12 cellular contexts compared by ENCODE assay signal in the genomic region with DNA sequence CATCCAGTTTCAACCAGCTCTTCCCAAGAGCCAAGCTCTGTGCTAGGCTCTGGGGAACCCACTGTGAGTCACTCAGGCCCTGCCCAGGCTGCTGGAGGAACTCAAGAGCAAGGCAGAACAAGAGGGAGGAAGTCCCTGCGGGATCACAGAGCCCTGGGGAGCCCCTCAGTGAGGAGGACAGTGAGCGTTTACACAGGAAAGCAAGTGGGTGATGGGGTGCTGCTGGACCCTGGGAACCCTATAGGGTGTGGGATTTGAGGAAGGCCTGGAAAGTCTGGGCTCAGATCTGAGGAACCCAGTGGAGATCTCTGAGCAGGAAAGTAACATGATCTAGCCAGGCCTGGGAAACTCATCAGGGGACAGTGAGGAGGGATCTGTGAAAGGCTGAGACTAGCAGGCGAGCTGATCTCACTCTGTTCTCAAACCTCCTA.
DNase-seq lines count a peak whose midpoint lies in the region; ATAC-seq and TF ChIP-seq lines count a peak whose summit lies in the region.
"Had no signal": no experiment of that assay in that cellular context is flagged by ENCODE, and none has a peak within 500 bp of the region (broad histone marks: within the 10 kb centered on the region; RNA-seq: fewer than 3 reads in every experiment).

No MANE protein-coding gene starts in this region.

- H3K27ac Mint-ChIP-seq in natural killer cell = no peak overlapping the region
- H3K27ac Mint-ChIP-seq: activated T-cell treated with anti-CD3 and anti-CD28 coated beads, Interleukin-2, amount 50 U/mL, for 72 hours had no signal

- H3K4me3 ChIP-seq in GM23248 (no peak overlapping the region), PC-3 (ENCODE audit: low read length) (no peak overlapping the region), esophagus squamous epithelium (no peak overlapping the region), MM.1S (ENCODE audit: low read length) (no peak overlapping the region)

- H3K9ac ChIP-seq in GM23248 (peak overlapping the region; percentile 37; the same call in 1 of the 2 replicates), PC-3 (ENCODE audit: low read length) (peak overlapping the region; percentile 43), MM.1S (ENCODE audit: low read length) (no peak overlapping the region)

- CTCF ChIA-PET in PC-3 (lab: Charles Lee) = no interaction called here

- no peak for TF ChIP-seq CTCF in PC-3 (conservative IDR thresholded peaks at IDR 0.05; ENCODE audit: low read depth, low read length)
- no peak for TF ChIP-seq CTCF in esophagus squamous epithelium (IDR thresholded peaks at IDR 0.05)
- TF ChIP-seq CTCF in natural killer cell (IDR thresholded peaks at IDR 0.05) = no peak
- TF ChIP-seq CTCF in MM.1S (IDR thresholded peaks at IDR 0.05; ENCODE audit: low read length) = no peak

- H3F3A ChIP-seq in GM23248 (ENCODE audit: insufficient read depth) = peaks cover 16% of the 10 kb centered on the region
- no peaks in the 10 kb centered on the region for H3F3A ChIP-seq in PC-3 (ENCODE audit: low read length, unreplicated experiment)
- no peaks in the 10 kb centered on the region for H3F3A ChIP-seq in MM.1S (ENCODE audit: insufficient read depth, low read length)

- H3K9me3 Mint-ChIP-seq in natural killer cell = no peaks in the 10 kb centered on the region
- H3K9me3 Mint-ChIP-seq: activated T-cell treated with anti-CD3 and anti-CD28 coated beads, Interleukin-2, amount 50 U/mL, for 72 hours had no signal

- no peak for TF ChIP-seq POLR2A in esophagus squamous epithelium (IDR thresholded peaks at IDR 0.05)

- H3K4me1 ChIP-seq in GM23248 (ENCODE audit: insufficient read depth) (peaks cover 32% of the 10 kb centered on the region), PC-3 (ENCODE audit: insufficient read depth, low read length) (peaks cover 30% of the 10 kb centered on the region), esophagus squamous epithelium (peaks cover 25 to 65% (median 41%) of the 10 kb centered on the region in 3 donors), MM.1S (ENCODE audit: low read length) (peaks cover 4% of the 10 kb centered on the region)

- H3K36me3 ChIP-seq in GM23248 (ENCODE audit: low read depth) (no peaks in the 10 kb centered on the region), PC-3 (ENCODE audit: low read depth, low read length) (peaks cover 20% of the 10 kb centered on the region; the same call in 1 of the 2 replicates), esophagus squamous epithelium (peaks cover 0 to 18% (median 0%) of the 10 kb centered on the region in 3 donors), MM.1S (replicated peaks; ENCODE audit: insufficient read depth, low read length) (no peaks in the 10 kb centered on the region)

- in situ Hi-C loops in GM23248 (cut with MboI) = no loop called here

- ATAC-seq in PC-3 (0 out of 2 replicates have a peak, but pooled peaks have one; percentile 14), natural killer cell (no peak)
- ATAC-seq: activated T-cell treated with anti-CD3 and anti-CD28 coated beads, Interleukin-2, amount 50 U/mL, for 72 hours had no signal

- no peak overlapping the region for H3K4me3 Mint-ChIP-seq in natural killer cell

- H3K4me1 Mint-ChIP-seq in natural killer cell = peaks cover 39 to 60% of the 10 kb centered on the region in 2 donors

- DNase-seq in GM23248 (peak; percentile 47), PC-3 (no peak), esophagus squamous epithelium (lab: John Stamatoyannopoulos, UW) (no peak), posterior vena cava (ENCODE audit: low spot score) (peak; percentile 88), natural killer cell (no peak), MM.1S (no peak), NCI-H446 (lab: John Stamatoyannopoulos, UW) (no peak)
- no peak for DNase-seq in activated CD4-positive, alpha-beta T cell treated with anti-CD3 and anti-CD28 coated beads, Interleukin-2, amount 50 U/mL, for 1 hour
- DNase-seq: activated T-cell treated with anti-CD3 and anti-CD28 coated beads, Interleukin-2, amount 50 U/mL, for 72 hours; GF-D8; NCI-H1105 treated with DMSO at 0.1 percent for 48 hours; T-helper 1 cell had no signal

- H2AFZ ChIP-seq in GM23248 (no peak overlapping the region), PC-3 (ENCODE audit: low read length) (no peak overlapping the region), MM.1S (ENCODE audit: low read length) (no peak overlapping the region)

- H3K9me3 ChIP-seq in GM23248 (ENCODE audit: low read depth) = no peaks in the 10 kb centered on the region
- no peaks in the 10 kb centered on the region for H3K9me3 ChIP-seq in PC-3 (ENCODE audit: low read length)
- no peaks in the 10 kb centered on the region for H3K9me3 ChIP-seq in esophagus squamous epithelium
- no peaks in the 10 kb centered on the region for H3K9me3 ChIP-seq in MM.1S (replicated peaks; ENCODE audit: insufficient read depth, low read length)

- H3K4me2 ChIP-seq in GM23248 (ENCODE audit: unreplicated experiment) = no peak overlapping the region
- H3K4me2 ChIP-seq in PC-3 (ENCODE audit: low read length) = peak overlapping the region; percentile 38
- H3K4me2 ChIP-seq in MM.1S (ENCODE audit: low read depth, low read length) = no peak overlapping the region

- H3K9me2 ChIP-seq in GM23248 (ENCODE audit: insufficient read depth) (no peaks in the 10 kb centered on the region), PC-3 (replicated peaks; ENCODE audit: low read length) (no peaks in the 10 kb centered on the region), MM.1S (replicated peaks; ENCODE audit: insufficient read depth, low read length) (no peaks in the 10 kb centered on the region)

- BruUV-seq in PC-3 (replicated peaks; lab: Mats Ljungman, UMichigan) = no TSS peak

- H4K20me1 ChIP-seq in GM23248 (ENCODE audit: insufficient read depth) = no peaks in the 10 kb centered on the region
- no peaks in the 10 kb centered on the region for H4K20me1 ChIP-seq in PC-3 (ENCODE audit: low read length)
- no peaks in the 10 kb centered on the region for H4K20me1 ChIP-seq in MM.1S (ENCODE audit: insufficient read depth, low read length)

- H3K27me3 Mint-ChIP-seq in natural killer cell (ENCODE audit: low read depth in 2 of 2) = peaks cover 0 to 5% of the 10 kb centered on the region in 2 donors

- POLR2A ChIA-PET in PC-3 (lab: Charles Lee; ENCODE audit: unreplicated experiment) = no interaction called here

- intact Hi-C loops in PC-3 (cut with micrococcal nuclease) (no loop called here), esophagus squamous epithelium (cut with DNase I) (no loop called here), posterior vena cava (cut with DNase I) (no loop called here), natural killer cell (cut with micrococcal nuclease) (no loop called here)

- H3K36me3 Mint-ChIP-seq in natural killer cell = no peaks in the 10 kb centered on the region

- H3K27ac ChIP-seq in GM23248 (peak overlapping the region; percentile 51), PC-3 (ENCODE audit: low read length) (peak overlapping the region; percentile 87), esophagus squamous epithelium (peak overlapping the region; percentile 17 to 47 (median 35)), MM.1S (ENCODE audit: low read length) (no peak overlapping the region)

- 76 to 85% methylated on average over 3 of the region's 3 CpGs for WGBS in GM23248 (ENCODE audit: low coverage in 1 of 2, low lambda C conversion rate in 2 of 2, missing lambda C conversion rate in 2 of 2), 2 experiments
- WGBS in esophagus squamous epithelium, 2 donors = 40 to 52% methylated on average over 3 of the region's 3 CpGs

- H3K79me2 ChIP-seq in GM23248 (ENCODE audit: insufficient read depth) (peaks cover 67% of the 10 kb centered on the region), PC-3 (ENCODE audit: low read length) (peaks cover 100% of the 10 kb centered on the region), MM.1S (ENCODE audit: low read length) (no peaks in the 10 kb centered on the region)

- H3K27me3 ChIP-seq in GM23248 (replicated peaks; ENCODE audit: insufficient read depth) (no peaks in the 10 kb centered on the region), PC-3 (ENCODE audit: low read length) (no peaks in the 10 kb centered on the region), esophagus squamous epithelium (no peaks in the 10 kb centered on the region), MM.1S (replicated peaks; ENCODE audit: insufficient read depth, low read length) (no peaks in the 10 kb centered on the region)

Comparison
In these comparisons a context has a peak if more than half of its experiments do, and no peak if none do; other contexts are left out.
1. DNase-seq: peak in GM23248 (single experiment) and posterior vena cava (single experiment); none in PC-3 (single experiment), esophagus squamous epithelium (single experiment), natural killer cell (single experiment), MM.1S (single experiment), activated CD4-positive, alpha-beta T cell treated with anti-CD3 and anti-CD28 coated beads, Interleukin-2, amount 50 U/mL, for 1 hour (single experiment) and NCI-H446 (0 of 2).